2 cellular contexts compared by ENCODE assay signal in the genomic region with DNA sequence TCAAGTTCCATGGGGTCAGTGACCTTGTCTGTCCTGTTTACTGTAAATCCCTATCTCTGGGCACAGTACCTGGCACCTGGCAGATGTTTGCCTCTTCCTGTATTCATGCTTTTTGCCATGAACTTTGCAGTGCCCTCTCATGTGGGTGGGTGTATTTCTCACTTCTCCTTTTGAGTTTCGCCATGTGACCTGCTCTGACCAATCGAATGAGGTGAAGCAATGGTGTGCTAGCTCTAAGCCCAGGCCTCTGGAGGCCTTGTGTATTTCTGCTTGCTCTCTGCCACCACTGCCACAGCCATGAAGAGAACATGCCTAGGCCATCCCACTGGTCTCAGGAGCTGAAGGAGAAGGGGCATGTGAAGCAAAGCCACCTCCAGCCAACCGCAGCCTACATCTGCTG.
TF ChIP-seq lines count a peak whose summit lies in the region.

No MANE protein-coding gene starts in this region.

TF ChIP-seq in H1, 55 proteins besides CTCF, POLR2A, EP300 and RAD21:
- no peak for TF ChIP-seq BRCA1 (IDR thresholded peaks at IDR 0.05; ENCODE audit: low read depth, low read length)
- TF ChIP-seq NANOG (IDR thresholded peaks at IDR 0.05; ENCODE audit: insufficient read depth, low read depth, low read length, poor library complexity, severe bottlenecking), result no peak
- TF ChIP-seq BACH1 (IDR thresholded peaks at IDR 0.05; ENCODE audit: low read length), result no peak
- no peak for TF ChIP-seq SP1 (IDR thresholded peaks at IDR 0.05; ENCODE audit: low read depth, low read length)
TF ChIP-seq in H1: peak in this region for 0.

TF ChIP-seq in HepG2, 621 proteins besides CTCF, POLR2A, EP300 and RAD21:
- TF ChIP-seq IRX3 (CRISPR knock-in tag; IDR thresholded peaks at IDR 0.05; ENCODE audit: borderline replicate concordance, low read depth) (no peak), ZNF17 (CRISPR knock-in tag; IDR thresholded peaks at IDR 0.05) (no peak), HES4 (CRISPR knock-in tag; IDR thresholded peaks at IDR 0.05; ENCODE audit: borderline replicate concordance) (no peak), ZNF143 (CRISPR knock-in tag; IDR thresholded peaks at IDR 0.05) (no peak), ZMYM2 (CRISPR knock-in tag; IDR thresholded peaks at IDR 0.05) (no peak), ZNF761 (CRISPR knock-in tag; conservative IDR thresholded peaks at IDR 0.05) (no peak), ZNF564 (CRISPR knock-in tag; IDR thresholded peaks at IDR 0.05) (no peak), ZNF660 (CRISPR knock-in tag; IDR thresholded peaks at IDR 0.05; ENCODE audit: borderline replicate concordance, low read depth) (no peak), SIN3B (IDR thresholded peaks at IDR 0.05; ENCODE audit: low read length) (no peak), SSRP1 (CRISPR knock-in tag; IDR thresholded peaks at IDR 0.05) (no peak), CENPX (CRISPR knock-in tag; IDR thresholded peaks at IDR 0.05) (no peak), ZNF772 (CRISPR knock-in tag; IDR thresholded peaks at IDR 0.05) (no peak), PAX8 (CRISPR knock-in tag; IDR thresholded peaks at IDR 0.05; ENCODE audit: borderline replicate concordance) (no peak), KDM3A (CRISPR knock-in tag; IDR thresholded peaks at IDR 0.05; ENCODE audit: low read depth) (no peak), RARA (CRISPR knock-in tag; IDR thresholded peaks at IDR 0.05) (no peak)
- TF ChIP-seq, protein P1, sequence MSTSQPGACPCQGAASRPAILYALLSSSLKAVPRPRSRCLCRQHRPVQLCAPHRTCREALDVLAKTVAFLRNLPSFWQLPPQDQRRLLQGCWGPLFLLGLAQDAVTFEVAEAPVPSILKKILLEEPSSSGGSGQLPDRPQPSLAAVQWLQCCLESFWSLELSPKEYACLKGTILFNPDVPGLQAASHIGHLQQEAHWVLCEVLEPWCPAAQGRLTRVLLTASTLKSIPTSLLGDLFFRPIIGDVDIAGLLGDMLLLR (CRISPR knock-in tag; IDR thresholded peaks at IDR 0.05), result no peak
- TF ChIP-seq, protein P2, sequence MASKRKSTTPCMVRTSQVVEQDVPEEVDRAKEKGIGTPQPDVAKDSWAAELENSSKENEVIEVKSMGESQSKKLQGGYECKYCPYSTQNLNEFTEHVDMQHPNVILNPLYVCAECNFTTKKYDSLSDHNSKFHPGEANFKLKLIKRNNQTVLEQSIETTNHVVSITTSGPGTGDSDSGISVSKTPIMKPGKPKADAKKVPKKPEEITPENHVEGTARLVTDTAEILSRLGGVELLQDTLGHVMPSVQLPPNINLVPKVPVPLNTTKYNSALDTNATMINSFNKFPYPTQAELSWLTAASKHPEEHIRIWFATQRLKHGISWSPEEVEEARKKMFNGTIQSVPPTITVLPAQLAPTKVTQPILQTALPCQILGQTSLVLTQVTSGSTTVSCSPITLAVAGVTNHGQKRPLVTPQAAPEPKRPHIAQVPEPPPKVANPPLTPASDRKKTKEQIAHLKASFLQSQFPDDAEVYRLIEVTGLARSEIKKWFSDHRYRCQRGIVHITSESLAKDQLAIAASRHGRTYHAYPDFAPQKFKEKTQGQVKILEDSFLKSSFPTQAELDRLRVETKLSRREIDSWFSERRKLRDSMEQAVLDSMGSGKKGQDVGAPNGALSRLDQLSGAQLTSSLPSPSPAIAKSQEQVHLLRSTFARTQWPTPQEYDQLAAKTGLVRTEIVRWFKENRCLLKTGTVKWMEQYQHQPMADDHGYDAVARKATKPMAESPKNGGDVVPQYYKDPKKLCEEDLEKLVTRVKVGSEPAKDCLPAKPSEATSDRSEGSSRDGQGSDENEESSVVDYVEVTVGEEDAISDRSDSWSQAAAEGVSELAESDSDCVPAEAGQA (IDR thresholded peaks at IDR 0.05; ENCODE audit: low read depth), result no peak
- TF ChIP-seq, protein P2 (CRISPR knock-in tag; IDR thresholded peaks at IDR 0.05; ENCODE audit: borderline replicate concordance), result no peak
- TF ChIP-seq, protein P3, sequence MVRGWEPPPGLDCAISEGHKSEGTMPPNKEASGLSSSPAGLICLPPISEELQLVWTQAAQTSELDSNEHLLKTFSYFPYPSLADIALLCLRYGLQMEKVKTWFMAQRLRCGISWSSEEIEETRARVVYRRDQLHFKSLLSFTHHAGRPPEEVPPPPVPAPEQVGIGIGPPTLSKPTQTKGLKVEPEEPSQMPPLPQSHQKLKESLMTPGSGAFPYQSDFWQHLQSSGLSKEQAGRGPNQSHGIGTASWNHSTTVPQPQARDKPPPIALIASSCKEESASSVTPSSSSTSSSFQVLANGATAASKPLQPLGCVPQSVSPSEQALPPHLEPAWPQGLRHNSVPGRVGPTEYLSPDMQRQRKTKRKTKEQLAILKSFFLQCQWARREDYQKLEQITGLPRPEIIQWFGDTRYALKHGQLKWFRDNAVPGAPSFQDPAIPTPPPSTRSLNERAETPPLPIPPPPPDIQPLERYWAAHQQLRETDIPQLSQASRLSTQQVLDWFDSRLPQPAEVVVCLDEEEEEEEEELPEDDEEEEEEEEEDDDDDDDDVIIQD (CRISPR knock-in tag; IDR thresholded peaks at IDR 0.05; ENCODE audit: low read depth), result no peak
